In the genomic region with DNA sequence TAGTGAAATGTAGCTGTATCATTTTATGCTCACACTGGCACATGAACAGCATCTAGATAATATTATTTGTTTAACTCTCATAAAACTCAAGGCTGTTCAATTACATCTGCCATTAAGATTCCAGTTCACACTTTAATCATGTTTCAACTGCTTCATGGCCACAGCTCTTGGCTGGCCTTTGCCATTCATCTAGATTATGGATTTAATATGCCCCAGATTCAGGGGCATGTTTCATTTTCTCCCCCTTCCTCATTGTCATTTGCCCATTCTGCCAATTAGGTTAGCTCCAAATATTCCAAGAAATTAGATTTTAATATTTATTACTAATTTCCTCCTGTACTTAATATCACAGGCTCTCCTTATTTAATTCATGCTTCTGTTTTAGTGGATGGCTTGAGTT, we compare ENCODE assay signal across 3 cellular contexts.
"Had no signal": no experiment of that assay in that cellular context is flagged by ENCODE, and none has a peak within 500 bp of the region (broad histone marks: within the 10 kb centered on the region; RNA-seq: fewer than 3 reads in every experiment).

No MANE protein-coding gene starts in this region.

- DNase-seq: GDM1, GF-D8 had no signal

- H3K4me3 ChIP-seq: GM12878 had no signal

- ATAC-seq: GM12878 had no signal
